ENCODE assay signal across 12 cellular contexts in the genomic region with DNA sequence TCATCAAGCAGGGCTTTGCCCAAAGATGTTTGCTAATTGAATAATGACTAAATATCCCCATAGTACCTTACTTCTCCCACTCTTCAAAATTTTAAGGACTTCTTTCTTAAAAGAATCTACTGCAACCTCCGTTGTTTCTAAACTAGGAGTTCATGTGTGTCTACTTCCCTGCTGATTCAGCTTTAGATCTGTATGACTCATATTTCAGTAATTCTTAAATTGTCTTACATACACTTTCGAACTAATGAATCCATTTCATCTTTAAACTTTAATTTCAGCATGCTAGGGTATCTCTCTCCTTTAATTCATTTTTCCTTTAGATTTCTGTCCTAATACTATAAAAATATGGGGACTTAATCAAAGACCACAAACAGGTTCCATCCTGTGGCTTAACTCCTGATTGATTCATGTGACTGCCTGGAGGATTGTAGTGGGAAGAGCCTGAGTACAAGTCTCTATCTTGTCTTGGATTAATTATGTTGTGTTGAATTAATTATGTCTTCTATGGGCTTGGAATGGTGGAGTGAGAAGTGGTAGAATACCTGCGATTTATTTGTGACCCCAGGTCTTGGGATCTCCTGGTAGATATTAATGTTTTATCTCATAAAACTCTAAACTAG. TPM values are rescaled to one million over a fixed set of nuclear protein-coding genes. Genes with fewer than 3 reads are reported as not detected.
A peak's percentile ranks its signal among the peaks of the same experiment; 100 is the strongest.
DNase-seq lines count a peak whose midpoint lies in the region; ATAC-seq, FAIRE-seq and TF ChIP-seq lines count a peak whose summit lies in the region.
"Had no signal": no experiment of that assay in that cellular context is flagged by ENCODE, and none has a peak within 500 bp of the region (broad histone marks: within the 10 kb centered on the region; RNA-seq: fewer than 3 reads in every experiment).

No MANE protein-coding gene starts in this region.

- ATAC-seq in GM18858 (IDR thresholded peaks at IDR 0.05; ENCODE audit: unreplicated experiment) = no peak

- peak overlapping the region; percentile 66 for H3K4me2 ChIP-seq in astrocyte (ENCODE audit: low read length)

- H3K9me3 ChIP-seq in astrocyte (ENCODE audit: insufficient read depth, low read depth, low read length) = no peaks in the 10 kb centered on the region
- no peaks in the 10 kb centered on the region for H3K9me3 ChIP-seq in left ventricle myocardium inferior (replicated peaks)

- H3K36me3 ChIP-seq in astrocyte (ENCODE audit: insufficient read depth, low read length) (no peaks in the 10 kb centered on the region), left ventricle myocardium inferior (no peaks in the 10 kb centered on the region)

- H3K4me3 ChIP-seq in astrocyte (ENCODE audit: insufficient read depth, low read depth, low read length) (no peak overlapping the region), left ventricle myocardium inferior (no peak overlapping the region)

- H3K27me3 Mint-ChIP-seq in astrocyte (ENCODE audit: low read depth, unreplicated experiment) = no peaks in the 10 kb centered on the region
- H3K27me3 Mint-ChIP-seq in mesothelial cell of epicardium (ENCODE audit: low read depth) = no peaks in the 10 kb centered on the region

- H3K36me3 Mint-ChIP-seq in astrocyte (ENCODE audit: low read depth, unreplicated experiment) = no peaks in the 10 kb centered on the region
- H3K36me3 Mint-ChIP-seq in mesothelial cell of epicardium = no peaks in the 10 kb centered on the region

- DNase-seq in AG20443 (ENCODE audit: low spot score) (peak; percentile 20), HT1080 (ENCODE audit: low read depth) (peak; percentile 57), astrocyte (ENCODE audit: low read depth) (peak; percentile 80), mesothelial cell of epicardium (ENCODE audit: low spot score in 2 of 2, unreplicated experiment in 2 of 2) (no peak), left ventricle myocardium inferior (no peak), NCI-H2227 treated with DMSO at 0.1 percent for 48 hours (lab: John Stamatoyannopoulos, UW) (no peak), NCI-H2171 (lab: John Stamatoyannopoulos, UW) (no peak)
- DNase-seq: activated CD4-positive, CD25-positive, alpha-beta regulatory T cell treated with anti-CD3 and anti-CD28 coated beads, Interleukin-2, amount 50 U/mL, for 72 hours; hippocampal formation; MV-4-11 had no signal

- TF ChIP-seq CTCF in astrocyte (IDR thresholded peaks at IDR 0.05; ENCODE audit: insufficient read depth, low read depth, low read length) = no peak
- no peak for TF ChIP-seq CTCF in mesothelial cell of epicardium (IDR thresholded peaks at IDR 0.05; ENCODE audit: unreplicated experiment)
- TF ChIP-seq CTCF in left ventricle myocardium inferior (IDR thresholded peaks at IDR 0.05; ENCODE audit: borderline replicate concordance) = no peak

- H3K4me3 Mint-ChIP-seq in astrocyte (ENCODE audit: unreplicated experiment) = no peak overlapping the region
- H3K4me3 Mint-ChIP-seq in mesothelial cell of epicardium = no peak overlapping the region

- H3K4me1 ChIP-seq in astrocyte (ENCODE audit: insufficient read depth, low read length) = peaks cover 7% of the 10 kb centered on the region
- peaks cover 4% of the 10 kb centered on the region for H3K4me1 ChIP-seq in left ventricle myocardium inferior

- H2AFZ ChIP-seq in astrocyte (ENCODE audit: low read depth, low read length) = peak overlapping the region; percentile 48

- H3K9me3 Mint-ChIP-seq in astrocyte (ENCODE audit: unreplicated experiment) (no peaks in the 10 kb centered on the region), mesothelial cell of epicardium (peaks cover 4% of the 10 kb centered on the region)

- peak overlapping the region; percentile 96 for H3K27ac Mint-ChIP-seq in astrocyte (ENCODE audit: unreplicated experiment)
- peak overlapping the region; percentile 71 for H3K27ac Mint-ChIP-seq in mesothelial cell of epicardium

- peak overlapping the region; percentile 29 for H3K27ac ChIP-seq in astrocyte (ENCODE audit: low read depth, low read length)
- H3K27ac ChIP-seq in left ventricle myocardium inferior (replicated peaks) = no peak overlapping the region

- H3K27me3 ChIP-seq in astrocyte (ENCODE audit: insufficient read depth, low read length) (no peaks in the 10 kb centered on the region), left ventricle myocardium inferior (ENCODE audit: low read depth) (no peaks in the 10 kb centered on the region)

- peaks cover 39% of the 10 kb centered on the region for H3K4me1 Mint-ChIP-seq in astrocyte (ENCODE audit: low read depth, unreplicated experiment)
- H3K4me1 Mint-ChIP-seq in mesothelial cell of epicardium = peaks cover 31% of the 10 kb centered on the region

- intact Hi-C loops in left ventricle myocardium inferior (cut with micrococcal nuclease) = no loop called here

- no peaks in the 10 kb centered on the region for H3K79me2 ChIP-seq in astrocyte (ENCODE audit: insufficient read depth, low read length)

- FAIRE-seq in astrocyte (lab: Jason Lieb, UNC) = peak; percentile 85
- FAIRE-seq: GM18507 had no signal

- no peaks in the 10 kb centered on the region for H4K20me1 ChIP-seq in astrocyte (ENCODE audit: insufficient read depth, low read length)

- no peak overlapping the region for H3K9ac ChIP-seq in astrocyte (ENCODE audit: low read length)

RNA-seq across cellular contexts. Expression of gene COL5A2, which starts 24.9 kb away (rescaled TPM):
- 0.66 and 1.0 TPM in 2 replicates for total RNA-seq in HT1080 (2014; rRNA removed; shearing (Covaris generic))
- polyA plus RNA-seq in HT1080 (2015; cell fraction: cytosol; rRNA removed) = 0.48 and 0.71 TPM in 2 replicates
- 1.6 TPM in 2 replicates for polyA plus RNA-seq in HT1080 (2015; cell fraction: nucleus; rRNA removed)
- total RNA-seq in astrocyte (429 and 580 TPM in 2 replicates), mesothelial cell of epicardium (438 to 472 TPM (median 459 TPM) in 3 replicates), left ventricle myocardium inferior (9.3 TPM)

Comparison
In these comparisons a context has a peak if more than half of its experiments do, and no peak if none do; other contexts are left out.
1. DNase-seq: peak in AG20443 (single experiment), HT1080 (single experiment) and astrocyte (single experiment); none in mesothelial cell of epicardium (0 of 2), left ventricle myocardium inferior (single experiment), NCI-H2227 treated with DMSO at 0.1 percent for 48 hours (single experiment) and NCI-H2171 (single experiment).
2. RNA of gene COL5A2, which starts 24.9 kb away (total RNA-seq): 438 to 472 TPM in mesothelial cell of epicardium and 429 to 580 TPM in astrocyte; 9.3 TPM in left ventricle myocardium inferior (single experiment) and 0.66 to 1.0 TPM in HT1080; every median in the first group is over 10 times any median in the second.